Comparison of ENCODE assay signal across 19 cellular contexts in genomic region chr17:14134456-14134855, GRCh38.
DNase-seq lines count a peak whose midpoint lies in the region; ATAC-seq, FAIRE-seq and TF ChIP-seq lines count a peak whose summit lies in the region.
"Had no signal": no experiment of that assay in that cellular context is flagged by ENCODE, and none has a peak within 500 bp of the region (broad histone marks: within the 10 kb centered on the region; RNA-seq: fewer than 3 reads in every experiment).

No MANE protein-coding gene starts in this region.

- H2BK20ac ChIP-seq in IMR-90 (ENCODE audit: low read depth, low read length) (no peak overlapping the region), H1 (ENCODE audit: low read length) (no peak overlapping the region)

- no peak overlapping the region for H2AFZ ChIP-seq in IMR-90 (replicated peaks; ENCODE audit: low read length, poor library complexity)
- H2AFZ ChIP-seq in H1 (ENCODE audit: low read length): no peak overlapping the region
- H2AFZ ChIP-seq in SK-N-SH (ENCODE audit: low read depth): no peak overlapping the region
- H2AFZ ChIP-seq: GM23248 had no signal

- TF ChIP-seq EP300 in A549 (IDR thresholded peaks at IDR 0.05) (no peak), H1 (IDR thresholded peaks at IDR 0.05; ENCODE audit: borderline replicate concordance in 1 of 2, low read depth in 2 of 2, low read length in 2 of 2) (no peak), SK-N-SH (IDR thresholded peaks at IDR 0.05; ENCODE audit: borderline replicate concordance in 1 of 2, low read depth in 1 of 2, low read length in 1 of 2) (no peak)

- CTCF ChIA-PET in A549 (lab: Yijun Ruan, JAX): interaction anchor here (0.7 kb wide), 1 partner anchor 164 kb away, joined by 5 read pairs; no protein-coding TSS in a partner anchor
- CTCF ChIA-PET in IMR-90 (lab: Yijun Ruan, JAX): interaction anchor here (0.7 kb wide), 1 partner anchor 29 kb away, joined by 8 read pairs; no protein-coding TSS in a partner anchor
- CTCF ChIA-PET in H1 (lab: Charles Lee; ENCODE audit: partially characterized antibody): interaction anchor here (0.6 to 0.7 kb wide), 2 partner anchors 301 to 778 kb away, joined by 3 read pairs; no protein-coding TSS in a partner anchor
- CTCF ChIA-PET in SK-N-SH (lab: Yijun Ruan, JAX): no interaction called here

- H4K20me1 ChIP-seq in IMR-90 (ENCODE audit: insufficient read depth, low read length) (0 out of 2 replicates have a peak, but pooled peaks cover 3% of the 10 kb centered on the region), H1 (replicated peaks in 1 of 2; ENCODE audit: control insufficient read depth in 1 of 2, insufficient read depth in 2 of 2, low read length in 2 of 2) (no peaks in the 10 kb centered on the region), SK-N-SH (ENCODE audit: insufficient read depth) (no peaks in the 10 kb centered on the region)

- H3K4me3 ChIP-seq in A549 (no peak overlapping the region), IMR-90 (ENCODE audit: insufficient read depth, low read depth, low read length) (no peak overlapping the region), H1 (ENCODE audit: extremely low read depth in 1 of 4, insufficient read depth in 2 of 4, low read depth in 3 of 4, low read length in 4 of 4) (no peak overlapping the region), SK-N-SH (ENCODE audit: low read depth in 2 of 2, low read length in 1 of 2) (no peak overlapping the region)
- H3K4me3 ChIP-seq: BLaER1, GM23248 had no signal

- POLR2A ChIA-PET in A549 (lab: Yijun Ruan, JAX): interaction anchor here (0.7 kb wide), 1 partner anchor 142 kb away, joined by 3 read pairs; no protein-coding TSS in a partner anchor
- POLR2A ChIA-PET in IMR-90 (lab: Charles Lee; ENCODE audit: unreplicated experiment): interaction anchor here (0.7 kb wide), 1 partner anchor 24 kb away, joined by 7 read pairs; no protein-coding TSS in a partner anchor
- POLR2A ChIA-PET in H1 (lab: Charles Lee; ENCODE audit: partially characterized antibody): no interaction called here
- POLR2A ChIA-PET in SK-N-SH (lab: Yijun Ruan, JAX): no interaction called here

- H2AK5ac ChIP-seq in IMR-90 (ENCODE audit: low read depth, low read length) (no peak overlapping the region), H1 (ENCODE audit: low read depth, low read length) (no peak overlapping the region)

- H2BK5ac ChIP-seq in IMR-90 (ENCODE audit: low read depth, low read length, poor library complexity, severe bottlenecking) (no peak overlapping the region), H1 (ENCODE audit: low read depth, low read length) (no peak overlapping the region)

- H2BK15ac ChIP-seq in IMR-90 (ENCODE audit: low read depth, low read length) (no peak overlapping the region), H1 (ENCODE audit: low read length) (no peak overlapping the region)

- H3K4me2 ChIP-seq in A549 (no peak overlapping the region), IMR-90 (ENCODE audit: low read depth, low read length) (no peak overlapping the region), H1 (ENCODE audit: insufficient read depth in 1 of 2, low read depth in 2 of 2, low read length in 2 of 2) (no peak overlapping the region), SK-N-SH (no peak overlapping the region)
- H3K4me2 ChIP-seq: BLaER1 had no signal

- no peak overlapping the region for H3K18ac ChIP-seq in IMR-90 (ENCODE audit: low read depth, low read length)
- H3K18ac ChIP-seq in H1 (ENCODE audit: extremely low read depth, low read length): no peak overlapping the region

- no peak overlapping the region for H4K91ac ChIP-seq in IMR-90 (ENCODE audit: insufficient read depth, low read depth, low read length)
- H4K91ac ChIP-seq in H1 (replicated peaks; ENCODE audit: insufficient read length, low read length): no peak overlapping the region

- H3K4me1 ChIP-seq in A549 (peaks cover 18% of the 10 kb centered on the region; the same call in 2 of the 3 replicates), IMR-90 (ENCODE audit: control insufficient read depth, insufficient read depth, low read length) (no peaks in the 10 kb centered on the region), H1 (replicated peaks in 1 of 4; ENCODE audit: control insufficient read depth in 3 of 4, insufficient read depth in 4 of 4, low read length in 3 of 4) (peaks cover 0 to 11% (median 0%) of the 10 kb centered on the region in 4 experiments; a peak in 2 of 7 replicates), SK-N-SH (ENCODE audit: control insufficient read depth in 1 of 2, insufficient read depth in 2 of 2, low read depth in 1 of 2, low read length in 1 of 2) (no peaks in the 10 kb centered on the region)
- H3K4me1 ChIP-seq: BLaER1 had no signal

- no peaks in the 10 kb centered on the region for H3K9me2 ChIP-seq in SK-N-SH

- no peaks in the 10 kb centered on the region for H3F3A ChIP-seq in SK-N-SH (replicated peaks; ENCODE audit: insufficient read depth)

- H3K9me1 ChIP-seq in IMR-90 (ENCODE audit: insufficient read depth, low read length): peaks cover 4% of the 10 kb centered on the region; the same call in 1 of the 2 replicates

- H2BK120ac ChIP-seq in IMR-90 (ENCODE audit: low read depth, low read length) (no peak overlapping the region), H1 (replicated peaks; ENCODE audit: low read depth, low read length) (no peak overlapping the region)

- no TSS peak for BruUV-seq in IMR-90 (replicated peaks; lab: Mats Ljungman, UMichigan)

- intact Hi-C loops in IMR-90 (cut with micrococcal nuclease): no loop called here

- H3K9ac ChIP-seq in IMR-90 (ENCODE audit: low read depth, low read length) (no peak overlapping the region), H1 (replicated peaks in 1 of 4; ENCODE audit: extremely low read depth in 1 of 4, low read depth in 3 of 4, low read length in 3 of 4) (no peak overlapping the region), SK-N-SH (no peak overlapping the region)
- H3K9ac ChIP-seq: BLaER1, GM23248 had no signal

- H3K79me2 ChIP-seq in H1 (ENCODE audit: control insufficient read depth in 1 of 2, insufficient read depth in 2 of 2, low read length in 2 of 2) (peaks cover 0 to 7% of the 10 kb centered on the region in 2 experiments; a peak in 1 of 4 replicates), SK-N-SH (ENCODE audit: insufficient read depth) (no peaks in the 10 kb centered on the region; the same call in 1 of the 2 replicates)

- TF ChIP-seq POLR2A in A549 (IDR thresholded peaks at IDR 0.05; ENCODE audit: low read length) (no peak), IMR-90 (IDR thresholded peaks at IDR 0.05; ENCODE audit: low read depth, low read length) (no peak), H1 (IDR thresholded peaks at IDR 0.05; ENCODE audit: control extremely low read depth in 1 of 2, low read depth in 2 of 2, low read length in 2 of 2) (no peak)

- H3K23ac ChIP-seq in IMR-90 (ENCODE audit: low read depth, low read length) (no peak overlapping the region), H1 (ENCODE audit: insufficient read length) (no peak overlapping the region)

- dilution Hi-C loops in IMR-90 (cut with HindIII; ENCODE audit: low sequenced_read_pairs, unreplicated experiment): no loop called here

- no peak overlapping the region for H2BK12ac ChIP-seq in H1 (ENCODE audit: low read depth, low read length)

- 0 out of 3 replicates have a peak, but pooled peaks cover 2% of the 10 kb centered on the region for H3K9me3 ChIP-seq in A549
- H3K9me3 ChIP-seq in IMR-90 (ENCODE audit: control insufficient read depth, insufficient read depth, low read length): no peaks in the 10 kb centered on the region
- H3K9me3 ChIP-seq in H1 (ENCODE audit: insufficient read depth in 2 of 2, low read depth in 1 of 2, low read length in 1 of 2): no peaks in the 10 kb centered on the region
- H3K9me3 ChIP-seq in SK-N-SH: no peaks in the 10 kb centered on the region; the same call in 1 of the 2 replicates
- H3K9me3 ChIP-seq: BLaER1 had no signal

- H3K79me1 ChIP-seq in IMR-90 (ENCODE audit: low read depth in 1 of 2, low read length in 2 of 2) (peaks cover 3 to 5% of the 10 kb centered on the region in 2 experiments; a peak in 1 of 4 replicates), H1 (ENCODE audit: low read depth, low read length) (no peaks in the 10 kb centered on the region)

- TF ChIP-seq CTCF in A549 (IDR thresholded peaks at IDR 0.05) (no peak), IMR-90 (conservative IDR thresholded peaks at IDR 0.05; ENCODE audit: low read depth, low read length) (no peak), H1 (IDR thresholded peaks at IDR 0.05; ENCODE audit: control extremely low read depth in 1 of 3, insufficient read depth in 1 of 3, low read depth in 1 of 3, low read length in 3 of 3) (no peak), SK-N-SH (IDR thresholded peaks at IDR 0.05) (no peak)

- no peak overlapping the region for H4K5ac ChIP-seq in IMR-90 (ENCODE audit: low read depth, low read length)
- no peak overlapping the region for H4K5ac ChIP-seq in H1 (ENCODE audit: insufficient read length, low read depth, low read length)

- in situ Hi-C loops in IMR-90 (cut with MboI; ENCODE audit: low sequenced_read_pairs): no loop called here

- H3K23me2 ChIP-seq in H1 (ENCODE audit: low read depth, low read length): no peaks in the 10 kb centered on the region

- H4K8ac ChIP-seq in IMR-90 (ENCODE audit: low read depth in 2 of 2, low read length in 2 of 2) (no peak overlapping the region), H1 (ENCODE audit: extremely low read depth, insufficient read depth, low read length) (no peak overlapping the region)

- DNase-seq in A549 (ENCODE audit: low read depth in 1 of 2, low spot score in 1 of 2) (no peak), IMR-90 (no peak), H1 (ENCODE audit: low read depth in 1 of 2, low spot score in 2 of 2) (no peak), renal cortical epithelial cell (ENCODE audit: low read depth) (peak; percentile 4), SK-N-SH (no peak), epidermal melanocyte (ENCODE audit: insufficient read length, low spot score) (no peak), GDM1 (lab: John Stamatoyannopoulos, UW) (no peak)
- DNase-seq: CD4-positive, alpha-beta memory T cell; DMS53; DND-41; EL; GM23248; H7; KG1 had no signal

- WGBS in A549 (ENCODE audit: missing lambda C conversion rate): 87% methylated on average over 2 of the region's 2 CpGs
- no CpG with 5 or more reads among the region's 2 CpGs for WGBS in IMR-90 (ENCODE audit: extremely low coverage in 2 of 2, insufficient read length in 1 of 2), 2 experiments
- 83% methylated on average over 2 of the region's 2 CpGs; no CpG with 5 or more reads in 1 of the 2 experiments for WGBS in H1 (ENCODE audit: extremely low coverage in 1 of 2, insufficient coverage in 1 of 2, insufficient read length in 1 of 2, insufficient replicate concordance in 2 of 2, low coverage in 1 of 2, low lambda C conversion rate in 2 of 2, missing lambda C conversion rate in 1 of 2), 2 experiments
- 89% methylated on average over 2 of the region's 2 CpGs for WGBS in SK-N-SH (ENCODE audit: low lambda C conversion rate)

- H3K56ac ChIP-seq in IMR-90 (ENCODE audit: extremely low read depth, insufficient read depth, low read length) (no peak overlapping the region), H1 (replicated peaks; ENCODE audit: insufficient read length, low read depth, low read length) (no peak overlapping the region)

- H3K27me3 ChIP-seq in IMR-90 (ENCODE audit: control insufficient read depth, insufficient read depth, low read length) (no peaks in the 10 kb centered on the region), H1 (replicated peaks in 1 of 4; ENCODE audit: control insufficient read depth in 3 of 4, extremely low read depth in 1 of 4, insufficient read depth in 3 of 4, low read length in 3 of 4) (no peaks in the 10 kb centered on the region), SK-N-SH (ENCODE audit: insufficient read depth) (no peaks in the 10 kb centered on the region)
- H3K27me3 ChIP-seq: BLaER1 had no signal

- FAIRE-seq in A549 (lab: Jason Lieb, UNC) (no peak), H1 (lab: Jason Lieb, UNC) (no peak)
- FAIRE-seq: GM12891, GM18507 had no signal

- H3K36me3 ChIP-seq in IMR-90 (ENCODE audit: control insufficient read depth, insufficient read depth, low read length) (no peaks in the 10 kb centered on the region), H1 (ENCODE audit: control insufficient read depth in 2 of 4, insufficient read depth in 4 of 4, low read length in 3 of 4) (no peaks in the 10 kb centered on the region), SK-N-SH (replicated peaks in 1 of 2; ENCODE audit: control insufficient read depth in 1 of 2, insufficient read depth in 2 of 2, low read length in 1 of 2) (no peaks in the 10 kb centered on the region)
- H3K36me3 ChIP-seq: BLaER1 had no signal

- ATAC-seq in A549 (no peak), IMR-90 (ENCODE audit: low read depth) (no peak)
- ATAC-seq: HCT116 had no signal

- no peak overlapping the region for H3K4ac ChIP-seq in IMR-90 (ENCODE audit: low read depth, low read length)
- no peak overlapping the region for H3K4ac ChIP-seq in H1 (replicated peaks; ENCODE audit: insufficient read length, low read depth, low read length)

- H3K14ac ChIP-seq in IMR-90 (replicated peaks; ENCODE audit: low read depth, low read length) (no peak overlapping the region), H1 (ENCODE audit: insufficient read length) (no peak overlapping the region)

- TF ChIP-seq RAD21 in A549 (conservative IDR thresholded peaks at IDR 0.05 in 1 of 2, IDR thresholded peaks at IDR 0.05 in 1 of 2) (no peak), IMR-90 (IDR thresholded peaks at IDR 0.05; ENCODE audit: low read length) (no peak), H1 (IDR thresholded peaks at IDR 0.05 in 1 of 2, conservative IDR thresholded peaks at IDR 0.05 in 1 of 2; ENCODE audit: low read depth in 2 of 2, low read length in 2 of 2) (no peak), SK-N-SH (IDR thresholded peaks at IDR 0.05; ENCODE audit: low read length) (no peak)

- no peak overlapping the region for H2AK9ac ChIP-seq in IMR-90 (replicated peaks; ENCODE audit: low read depth, low read length, poor library complexity)

- H3K27ac ChIP-seq in A549: no peak overlapping the region
- H3K27ac ChIP-seq in IMR-90 (ENCODE audit: insufficient read depth, low read length): no peak overlapping the region
- no peak overlapping the region for H3K27ac ChIP-seq in H1 (ENCODE audit: low read depth, low read length)
- no peak overlapping the region for H3K27ac ChIP-seq in SK-N-SH (ENCODE audit: low read depth in 2 of 2, low read length in 1 of 2)
- H3K27ac ChIP-seq: 22Rv1, BLaER1, GM23248 had no signal

Comparison
In these comparisons a context has a peak if more than half of its experiments do, and no peak if none do; other contexts are left out.
1. POLR2A ChIA-PET loops: an anchor here in A549 (0.7 kb wide) and IMR-90 (0.7 kb wide); none called in H1 and SK-N-SH.
2. Of the 18 proteins assayed by ChIP-seq in both H1 and A549: peak only in H1: none; only in A549: none; in both: MAFK; in neither: 17.